2 cellular contexts compared by ENCODE assay signal in genomic region chr16:89915303-89916232, GRCh38.
A peak's percentile ranks its signal among the peaks of the same experiment; 100 is the strongest.
TF ChIP-seq lines count a peak whose summit lies in the region.

No MANE protein-coding gene starts in this region.

TF ChIP-seq in IMR-90, 13 proteins besides CTCF, POLR2A, EP300 and RAD21:
- TF ChIP-seq FOS (IDR thresholded peaks at IDR 0.05; ENCODE audit: low read depth, low read length) (no peak), ELK1 (IDR thresholded peaks at IDR 0.05; ENCODE audit: borderline replicate concordance, low read depth, low read length) (no peak), BHLHE40 (IDR thresholded peaks at IDR 0.05; ENCODE audit: low read depth, low read length) (no peak), CHD1 (IDR thresholded peaks at IDR 0.05; ENCODE audit: low read depth, low read length) (no peak), RCOR1 (IDR thresholded peaks at IDR 0.05; ENCODE audit: insufficient replicate concordance, low read length) (no peak), MXI1 (IDR thresholded peaks at IDR 0.05; ENCODE audit: borderline replicate concordance, low read depth, low read length) (no peak), CEBPB (IDR thresholded peaks at IDR 0.05; ENCODE audit: low read depth, low read length) (no peak), RFX5 (IDR thresholded peaks at IDR 0.05; ENCODE audit: low read depth, low read length) (no peak), MAFK (IDR thresholded peaks at IDR 0.05; ENCODE audit: low read depth, low read length) (no peak), USF2 (IDR thresholded peaks at IDR 0.05; ENCODE audit: low read depth, low read length) (no peak), NFE2L2 (IDR thresholded peaks at IDR 0.05; ENCODE audit: low read depth, low read length) (no peak), SMC3 (IDR thresholded peaks at IDR 0.05; ENCODE audit: low read depth, low read length) (no peak), MAZ (IDR thresholded peaks at IDR 0.05; ENCODE audit: borderline replicate concordance, low read depth, low read length) (no peak)

TF ChIP-seq in K562, 482 proteins besides CTCF, POLR2A, EP300 and RAD21:
- TF ChIP-seq POLR2G (IDR thresholded peaks at IDR 0.05; ENCODE audit: low read depth, low read length) (peak; percentile 65), ILK (tag; IDR thresholded peaks at IDR 0.05; ENCODE audit: borderline replicate concordance, low read depth) (no peak), STAT5A (IDR thresholded peaks at IDR 0.05; ENCODE audit: borderline replicate concordance, low read length) (0 out of 2 replicates have a peak, but pooled peaks have one; percentile 3)
TF ChIP-seq in K562: peak in this region for 2.
